ENCODE assay signal across 16 cellular contexts in genomic region chr12:110198386-110198785, GRCh38.
A peak's percentile ranks its signal among the peaks of the same experiment; 100 is the strongest.
DNase-seq lines count a peak whose midpoint lies in the region; ATAC-seq, FAIRE-seq and TF ChIP-seq lines count a peak whose summit lies in the region.
"Had no signal": no experiment of that assay in that cellular context is flagged by ENCODE, and none has a peak within 500 bp of the region (broad histone marks: within the 10 kb centered on the region; RNA-seq: fewer than 3 reads in every experiment).

No MANE protein-coding gene starts in this region.

- peak; percentile 44 for DNase-seq in ELR (ENCODE audit: low read depth)
- DNase-seq in adipocyte (ENCODE audit: low read depth) = peak; percentile 42
- DNase-seq in endothelial cell of umbilical vein (ENCODE audit: low read depth, low spot score) = no peak
- DNase-seq in osteoblast (ENCODE audit: insufficient read length, low spot score, missing footprints) = peak; percentile 38
- no peak for DNase-seq in esophagus squamous epithelium (lab: John Stamatoyannopoulos, UW)
- DNase-seq in pons (ENCODE audit: low spot score) = no peak
- DNase-seq: GF-D8, HCEC 1CT, KG1, NCI-H1105 treated with DMSO at 0.1 percent for 48 hours, NCI-H1694, NCI-H510A, NCI-H774, OCI-M1, Right ventricle myocardium superior had no signal

- CTCF ChIA-PET in endothelial cell of umbilical vein (lab: Charles Lee) = interaction anchor here (0.7 to 1.5 kb wide), 2 partner anchors 26 to 333 kb away, joined by 3 read pairs; no protein-coding TSS in a partner anchor

- H3K4me1 ChIP-seq in adipocyte (ENCODE audit: control insufficient read depth, insufficient read depth, low read length) (peaks cover 23% of the 10 kb centered on the region), endothelial cell of umbilical vein (ENCODE audit: control insufficient read depth, extremely low read depth, insufficient read depth, low read length) (peaks cover 25% of the 10 kb centered on the region), osteoblast (ENCODE audit: insufficient read depth, low read length) (peaks cover 21% of the 10 kb centered on the region), esophagus squamous epithelium (no peaks in the 10 kb centered on the region)

- peak overlapping the region; percentile 89 for H3K27ac ChIP-seq in endothelial cell of umbilical vein (ENCODE audit: insufficient read depth, low read depth, low read length)
- peak overlapping the region; percentile 63 for H3K27ac ChIP-seq in osteoblast (ENCODE audit: low read depth, low read length)
- H3K27ac ChIP-seq in esophagus squamous epithelium = no peak overlapping the region

- H3K9ac ChIP-seq in adipocyte (ENCODE audit: low read length) = no peak overlapping the region
- no peak overlapping the region for H3K9ac ChIP-seq in endothelial cell of umbilical vein (replicated peaks; ENCODE audit: extremely low read depth, insufficient read depth, low read length)

- 95 to 100% methylated on average over 1 of the region's 1 CpG for WGBS in esophagus squamous epithelium, 2 donors

- dilution Hi-C loops in endothelial cell of umbilical vein (cut with MboI; ENCODE audit: extremely low pct_ligation_motif_present, low sequenced_read_pairs) = no loop called here

- H3K9me1 ChIP-seq in endothelial cell of umbilical vein (replicated peaks; ENCODE audit: control insufficient read depth, extremely low read depth, insufficient read depth, low read length) = no peaks in the 10 kb centered on the region

- no TSS peak for BruUV-seq in endothelial cell of umbilical vein (replicated peaks; lab: Mats Ljungman, UMichigan)

- ATAC-seq in HG02642 (IDR thresholded peaks at IDR 0.05; ENCODE audit: poor library complexity, unreplicated experiment) = no peak

- H3K9me3 ChIP-seq in adipocyte (ENCODE audit: control insufficient read depth, low read length) = no peaks in the 10 kb centered on the region
- H3K9me3 ChIP-seq in endothelial cell of umbilical vein (replicated peaks; ENCODE audit: control insufficient read depth, insufficient read depth, low read length) = no peaks in the 10 kb centered on the region
- H3K9me3 ChIP-seq in osteoblast (ENCODE audit: low read depth, low read length) = no peaks in the 10 kb centered on the region
- H3K9me3 ChIP-seq in esophagus squamous epithelium = no peaks in the 10 kb centered on the region

- no peaks in the 10 kb centered on the region for H3K27me3 ChIP-seq in adipocyte (replicated peaks; ENCODE audit: control insufficient read depth, insufficient read depth, low read length)
- no peaks in the 10 kb centered on the region for H3K27me3 ChIP-seq in endothelial cell of umbilical vein (ENCODE audit: control insufficient read depth in 2 of 2, insufficient read depth in 2 of 2, low read length in 2 of 2)
- H3K27me3 ChIP-seq in osteoblast (ENCODE audit: insufficient read depth, low read length) = no peaks in the 10 kb centered on the region
- H3K27me3 ChIP-seq in esophagus squamous epithelium = no peaks in the 10 kb centered on the region

- POLR2A ChIA-PET in endothelial cell of umbilical vein (lab: Charles Lee) = no interaction called here

- H3K36me3 ChIP-seq in adipocyte (ENCODE audit: control insufficient read depth, insufficient read depth, low read length, severe bottlenecking) (peaks cover 6% of the 10 kb centered on the region), endothelial cell of umbilical vein (ENCODE audit: control insufficient read depth in 2 of 2, extremely low read depth in 1 of 2, insufficient read depth in 2 of 2, low read length in 2 of 2) (no peaks in the 10 kb centered on the region), osteoblast (ENCODE audit: insufficient read depth, low read length) (peaks cover 3% of the 10 kb centered on the region), esophagus squamous epithelium (peaks cover 0 to 16% (median 0%) of the 10 kb centered on the region in 3 donors)

- FAIRE-seq in endothelial cell of umbilical vein (lab: Jason Lieb, UNC) = no peak

- no peaks in the 10 kb centered on the region for H4K20me1 ChIP-seq in endothelial cell of umbilical vein (replicated peaks; ENCODE audit: control insufficient read depth, extremely low read depth, insufficient read depth, low read length)
- no peaks in the 10 kb centered on the region for H4K20me1 ChIP-seq in osteoblast (ENCODE audit: insufficient read depth, low read length)

- TF ChIP-seq POLR2A in endothelial cell of umbilical vein (IDR thresholded peaks at IDR 0.05; ENCODE audit: low read depth, low read length) = no peak
- no peak for TF ChIP-seq POLR2A in esophagus squamous epithelium (IDR thresholded peaks at IDR 0.05)

- no peak overlapping the region for H3K4me3 ChIP-seq in adipocyte (ENCODE audit: low read length)
- H3K4me3 ChIP-seq in endothelial cell of umbilical vein (replicated peaks in 1 of 3; ENCODE audit: insufficient read depth in 1 of 3, low read depth in 1 of 3, low read length in 3 of 3) = no peak overlapping the region
- H3K4me3 ChIP-seq in osteoblast (ENCODE audit: insufficient read depth, low read length) = no peak overlapping the region
- no peak overlapping the region for H3K4me3 ChIP-seq in esophagus squamous epithelium

- H3K79me2 ChIP-seq in endothelial cell of umbilical vein (ENCODE audit: control insufficient read depth, insufficient read depth, low read length) (no peaks in the 10 kb centered on the region), osteoblast (ENCODE audit: insufficient read depth, low read length) (no peaks in the 10 kb centered on the region)

- H3K4me2 ChIP-seq in endothelial cell of umbilical vein (ENCODE audit: insufficient read depth, low read length) = no peak overlapping the region
- no peak overlapping the region for H3K4me2 ChIP-seq in osteoblast (ENCODE audit: insufficient read depth, low read length)

- H2AFZ ChIP-seq in endothelial cell of umbilical vein (ENCODE audit: low read depth, low read length) (no peak overlapping the region), osteoblast (ENCODE audit: low read length) (no peak overlapping the region)

- intact Hi-C loops in endothelial cell of umbilical vein (cut with micrococcal nuclease) = loop anchor here (5.0 kb wide), 1 partner anchor 76 kb away; the partner anchor contains the start of gene IFT81
- intact Hi-C loops in esophagus squamous epithelium (cut with DNase I) = no loop called here

- no peak for TF ChIP-seq CTCF in endothelial cell of umbilical vein (IDR thresholded peaks at IDR 0.05; ENCODE audit: extremely low read depth in 1 of 2, insufficient read depth in 1 of 2, low read depth in 1 of 2, low read length in 2 of 2)
- no peak for TF ChIP-seq CTCF in osteoblast (IDR thresholded peaks at IDR 0.05; ENCODE audit: extremely low read depth, low read depth, low read length)
- no peak for TF ChIP-seq CTCF in esophagus squamous epithelium (IDR thresholded peaks at IDR 0.05)

TF ChIP-seq in endothelial cell of umbilical vein, 7 proteins besides CTCF, POLR2A, EP300 and RAD21:
- TF ChIP-seq MAX (IDR thresholded peaks at IDR 0.05; ENCODE audit: insufficient read depth, insufficient read length) (no peak), JUN (IDR thresholded peaks at IDR 0.05; ENCODE audit: borderline replicate concordance, insufficient read depth, insufficient read length, low read depth) (no peak), POLR2AphosphoS5 (IDR thresholded peaks at IDR 0.05; ENCODE audit: insufficient read depth, low read depth, low read length) (no peak), EZH2 (IDR thresholded peaks at IDR 0.05; ENCODE audit: borderline replicate concordance, low read depth, low read length, severe bottlenecking) (no peak), MYC (IDR thresholded peaks at IDR 0.05; ENCODE audit: low read depth, low read length) (no peak), FOS (IDR thresholded peaks at IDR 0.05; ENCODE audit: borderline replicate concordance, insufficient read depth, low read length) (no peak), GATA2 (IDR thresholded peaks at IDR 0.05; ENCODE audit: insufficient read depth, insufficient read length, low read depth, low read length) (no peak)

Comparison
In these comparisons a context has a peak if more than half of its experiments do, and no peak if none do; other contexts are left out.
1. DNase-seq: peak in ELR (single experiment), adipocyte (single experiment) and osteoblast (single experiment); none in endothelial cell of umbilical vein (single experiment), esophagus squamous epithelium (single experiment) and pons (single experiment).
2. H3K27ac ChIP-seq: peak in endothelial cell of umbilical vein (single experiment) and osteoblast (single experiment); none in esophagus squamous epithelium (0 of 4).